In the genomic region with DNA sequence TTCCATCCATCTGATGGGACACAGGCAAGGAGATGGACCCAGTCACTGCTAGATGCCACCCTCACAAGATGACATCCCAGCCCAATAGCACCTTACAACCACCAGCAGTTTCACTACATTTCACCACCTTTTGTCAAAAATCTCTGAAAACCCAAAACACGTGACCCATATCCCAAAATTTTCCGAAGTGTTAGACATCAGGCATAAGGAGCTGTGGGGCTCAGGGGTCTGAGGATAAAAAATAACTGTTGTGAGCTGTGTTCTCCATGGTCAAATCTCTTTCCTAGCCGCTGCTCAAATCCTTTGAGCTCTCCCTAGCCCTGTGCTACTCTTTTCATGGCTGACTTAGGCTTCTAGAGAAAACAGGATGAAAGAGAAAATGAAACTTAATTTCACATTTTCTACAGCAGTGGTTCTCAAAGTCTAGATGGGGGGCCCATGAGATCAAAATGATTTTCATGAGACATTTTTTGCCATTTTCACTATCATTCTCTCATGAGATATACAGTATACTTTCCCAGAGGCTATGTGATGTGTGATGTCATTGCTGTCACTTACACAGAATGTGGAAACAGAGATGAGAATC, we compare ENCODE assay signal across 10 cellular contexts. TPM values are rescaled to one million over a fixed set of nuclear protein-coding genes. Genes with fewer than 3 reads are reported as not detected.
DNase-seq lines count a peak whose midpoint lies in the region; ATAC-seq and TF ChIP-seq lines count a peak whose summit lies in the region.
"Had no signal": no experiment of that assay in that cellular context is flagged by ENCODE, and none has a peak within 500 bp of the region (broad histone marks: within the 10 kb centered on the region; RNA-seq: fewer than 3 reads in every experiment).

No MANE protein-coding gene starts in this region.

- no peaks in the 10 kb centered on the region for H3K9me3 ChIP-seq in A673 (ENCODE audit: low read depth, low read length, poor library complexity, severe bottlenecking)
- H3K9me3 ChIP-seq in prostate gland: no peaks in the 10 kb centered on the region
- H3K9me3 ChIP-seq in tibial artery: no peaks in the 10 kb centered on the region

- no peak for TF ChIP-seq CTCF in A673 (conservative IDR thresholded peaks at IDR 0.05; ENCODE audit: low read depth, low read length)
- no peak for TF ChIP-seq CTCF in prostate gland (IDR thresholded peaks at IDR 0.05)
- no peak for TF ChIP-seq CTCF in tibial artery (IDR thresholded peaks at IDR 0.05)

- H3K27me3 ChIP-seq in A673 (replicated peaks; ENCODE audit: insufficient read depth, low read depth, low read length, poor library complexity) (no peaks in the 10 kb centered on the region), prostate gland (replicated peaks; ENCODE audit: insufficient read depth) (no peaks in the 10 kb centered on the region), tibial artery (no peaks in the 10 kb centered on the region)

- no peak for TF ChIP-seq POLR2A in prostate gland (IDR thresholded peaks at IDR 0.05)

- H3K36me3 ChIP-seq in A673 (ENCODE audit: insufficient read depth, low read length, poor library complexity, severe bottlenecking) (no peaks in the 10 kb centered on the region), prostate gland (no peaks in the 10 kb centered on the region), tibial artery (no peaks in the 10 kb centered on the region)

- no TSS peak for BruUV-seq in A673 (replicated peaks; lab: Mats Ljungman, UMichigan)

- no peak overlapping the region for H3K27ac ChIP-seq in A673 (ENCODE audit: low read depth, low read length, poor library complexity, severe bottlenecking)
- H3K27ac ChIP-seq in prostate gland: no peak overlapping the region
- H3K27ac ChIP-seq in tibial artery: no peak overlapping the region

- H3K27me3 Mint-ChIP-seq in activated T-cell treated with anti-CD3 and anti-CD28 coated beads, Interleukin-2, amount 50 U/mL, for 4 hours (ENCODE audit: low read depth): no peaks in the 10 kb centered on the region

- intact Hi-C loops in A673 (cut with micrococcal nuclease; ENCODE audit: unreplicated experiment): no loop called here
- intact Hi-C loops in prostate gland (cut with DNase I): no loop called here
- intact Hi-C loops in tibial artery (cut with DNase I; ENCODE audit: low total_unique reads): no loop called here

- no peak for DNase-seq in activated T-cell treated with anti-CD3 and anti-CD28 coated beads, Interleukin-2, amount 50 U/mL, for 4 hours
- no peak for DNase-seq in activated T-cell treated with anti-CD3 and anti-CD28 coated beads, Interleukin-2, amount 50 U/mL, for 1 hour
- no peak for DNase-seq in stimulated activated effector memory CD8-positive, alpha-beta T cell treated with anti-CD3 and anti-CD28 coated beads, Interleukin-12 subunit alpha, Interleukin-12 subunit beta, amount 100 ng/mL, for 72 hours (ENCODE audit: low spot score in 2 of 2)
- DNase-seq in A673 (ENCODE audit: low spot score) (no peak), prostate gland (ENCODE audit: low spot score) (no peak), tibial artery (no peak)
- DNase-seq: H7, NCI-H1930 had no signal

- CTCF ChIA-PET in A673 (lab: Charles Lee): no interaction called here

- peak; percentile 33 to 39 for ATAC-seq in activated T-cell treated with anti-CD3 and anti-CD28 coated beads, Interleukin-2, amount 50 U/mL, for 4 hours
- ATAC-seq in GM21825 (IDR thresholded peaks at IDR 0.05; ENCODE audit: unreplicated experiment) (peak; percentile 52), HG03520 (IDR thresholded peaks at IDR 0.05; ENCODE audit: unreplicated experiment) (peak; percentile 46)
- ATAC-seq in stimulated activated effector memory CD8-positive, alpha-beta T cell treated with anti-CD3 and anti-CD28 coated beads, Interleukin-12 subunit alpha, Interleukin-12 subunit beta, amount 100 ng/mL, for 72 hours: peak; percentile 40

- POLR2A ChIA-PET in A673 (lab: Charles Lee; ENCODE audit: low non-redundant PET): no interaction called here

- H3K36me3 Mint-ChIP-seq in activated T-cell treated with anti-CD3 and anti-CD28 coated beads, Interleukin-2, amount 50 U/mL, for 4 hours (ENCODE audit: insufficient read depth): peaks cover 3% of the 10 kb centered on the region
- H3K36me3 Mint-ChIP-seq in stimulated activated effector memory CD8-positive, alpha-beta T cell treated with anti-CD3 and anti-CD28 coated beads, Interleukin-12 subunit alpha, Interleukin-12 subunit beta, amount 100 ng/mL, for 72 hours: peaks cover 6% of the 10 kb centered on the region

- peaks cover 3% of the 10 kb centered on the region for H3K9me3 Mint-ChIP-seq in activated T-cell treated with anti-CD3 and anti-CD28 coated beads, Interleukin-2, amount 50 U/mL, for 4 hours
- H3K9me3 Mint-ChIP-seq in stimulated activated effector memory CD8-positive, alpha-beta T cell treated with anti-CD3 and anti-CD28 coated beads, Interleukin-12 subunit alpha, Interleukin-12 subunit beta, amount 100 ng/mL, for 72 hours: peaks cover 2% of the 10 kb centered on the region

- no peaks in the 10 kb centered on the region for H3K4me1 ChIP-seq in A673 (ENCODE audit: insufficient read depth, low read length, poor library complexity, severe bottlenecking)
- H3K4me1 ChIP-seq in prostate gland (replicated peaks): no peaks in the 10 kb centered on the region
- H3K4me1 ChIP-seq in tibial artery: no peaks in the 10 kb centered on the region

- no peak overlapping the region for H3K4me3 ChIP-seq in A673 (ENCODE audit: low read depth, low read length, poor library complexity, severe bottlenecking)
- H3K4me3 ChIP-seq in prostate gland: no peak overlapping the region
- H3K4me3 ChIP-seq in tibial artery: no peak overlapping the region

- 94% methylated on average over 3 of the region's 3 CpGs for WGBS in prostate gland

- H3K4me1 Mint-ChIP-seq in activated T-cell treated with anti-CD3 and anti-CD28 coated beads, Interleukin-2, amount 50 U/mL, for 4 hours (ENCODE audit: low read depth): peaks cover 57% of the 10 kb centered on the region
- H3K4me1 Mint-ChIP-seq in stimulated activated effector memory CD8-positive, alpha-beta T cell treated with anti-CD3 and anti-CD28 coated beads, Interleukin-12 subunit alpha, Interleukin-12 subunit beta, amount 100 ng/mL, for 72 hours: peaks cover 49% of the 10 kb centered on the region

- H3K4me3 Mint-ChIP-seq in activated T-cell treated with anti-CD3 and anti-CD28 coated beads, Interleukin-2, amount 50 U/mL, for 4 hours: peak overlapping the region; percentile 40
- H3K4me3 Mint-ChIP-seq in stimulated activated effector memory CD8-positive, alpha-beta T cell treated with anti-CD3 and anti-CD28 coated beads, Interleukin-12 subunit alpha, Interleukin-12 subunit beta, amount 100 ng/mL, for 72 hours: peak overlapping the region; percentile 37

- H3K27ac Mint-ChIP-seq in stimulated activated effector memory CD8-positive, alpha-beta T cell treated with anti-CD3 and anti-CD28 coated beads, Interleukin-12 subunit alpha, Interleukin-12 subunit beta, amount 100 ng/mL, for 72 hours: peak overlapping the region; percentile 74

RNA-seq across cellular contexts. Expression of a gene that starts 40.7 kb away (rescaled TPM):
- total RNA-seq in activated T-cell treated with anti-CD3 and anti-CD28 coated beads, Interleukin-2, amount 50 U/mL, for 4 hours: 1 to 10 TPM in 2 of 3 donors, under 1 TPM in 1; 0.52 to 1.4 (median 1.2) TPM
- total RNA-seq in A673 (2021) (not detected in 2 replicates), prostate gland (1 to 10 TPM; 1.2 to 7.5 TPM)
- total RNA-seq: H7 had no signal
